1 cellular context compared by ENCODE assay signal in genomic region chr1:66576645-66577044, GRCh38.
TF ChIP-seq lines count a peak whose summit lies in the region.

No MANE protein-coding gene starts in this region.

TF ChIP-seq in HCT116, 20 proteins besides CTCF, POLR2A, EP300 and RAD21 (continued from another document):
- TF ChIP-seq, protein P1, sequence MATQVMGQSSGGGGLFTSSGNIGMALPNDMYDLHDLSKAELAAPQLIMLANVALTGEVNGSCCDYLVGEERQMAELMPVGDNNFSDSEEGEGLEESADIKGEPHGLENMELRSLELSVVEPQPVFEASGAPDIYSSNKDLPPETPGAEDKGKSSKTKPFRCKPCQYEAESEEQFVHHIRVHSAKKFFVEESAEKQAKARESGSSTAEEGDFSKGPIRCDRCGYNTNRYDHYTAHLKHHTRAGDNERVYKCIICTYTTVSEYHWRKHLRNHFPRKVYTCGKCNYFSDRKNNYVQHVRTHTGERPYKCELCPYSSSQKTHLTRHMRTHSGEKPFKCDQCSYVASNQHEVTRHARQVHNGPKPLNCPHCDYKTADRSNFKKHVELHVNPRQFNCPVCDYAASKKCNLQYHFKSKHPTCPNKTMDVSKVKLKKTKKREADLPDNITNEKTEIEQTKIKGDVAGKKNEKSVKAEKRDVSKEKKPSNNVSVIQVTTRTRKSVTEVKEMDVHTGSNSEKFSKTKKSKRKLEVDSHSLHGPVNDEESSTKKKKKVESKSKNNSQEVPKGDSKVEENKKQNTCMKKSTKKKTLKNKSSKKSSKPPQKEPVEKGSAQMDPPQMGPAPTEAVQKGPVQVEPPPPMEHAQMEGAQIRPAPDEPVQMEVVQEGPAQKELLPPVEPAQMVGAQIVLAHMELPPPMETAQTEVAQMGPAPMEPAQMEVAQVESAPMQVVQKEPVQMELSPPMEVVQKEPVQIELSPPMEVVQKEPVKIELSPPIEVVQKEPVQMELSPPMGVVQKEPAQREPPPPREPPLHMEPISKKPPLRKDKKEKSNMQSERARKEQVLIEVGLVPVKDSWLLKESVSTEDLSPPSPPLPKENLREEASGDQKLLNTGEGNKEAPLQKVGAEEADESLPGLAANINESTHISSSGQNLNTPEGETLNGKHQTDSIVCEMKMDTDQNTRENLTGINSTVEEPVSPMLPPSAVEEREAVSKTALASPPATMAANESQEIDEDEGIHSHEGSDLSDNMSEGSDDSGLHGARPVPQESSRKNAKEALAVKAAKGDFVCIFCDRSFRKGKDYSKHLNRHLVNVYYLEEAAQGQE (IDR thresholded peaks at IDR 0.05; ENCODE audit: low read depth), result no peak
- TF ChIP-seq EGR1 (IDR thresholded peaks at IDR 0.05; ENCODE audit: low read depth) (no peak), CBX3 (IDR thresholded peaks at IDR 0.05; ENCODE audit: low read depth) (no peak), POLR2AphosphoS5 (IDR thresholded peaks at IDR 0.05; ENCODE audit: low read depth, low read length) (no peak), EZH2phosphoT487 (IDR thresholded peaks at IDR 0.05; ENCODE audit: borderline replicate concordance) (no peak), YY1 (IDR thresholded peaks at IDR 0.05; ENCODE audit: extremely low read depth, insufficient replicate concordance, low read depth, low read length) (no peak), SP1 (IDR thresholded peaks at IDR 0.05; ENCODE audit: low read depth) (no peak), SIN3A (IDR thresholded peaks at IDR 0.05; ENCODE audit: low read depth) (no peak), ELF1 (IDR thresholded peaks at IDR 0.05; ENCODE audit: borderline replicate concordance, low read depth) (no peak), ZFX (IDR thresholded peaks at IDR 0.05) (no peak), CEBPB (IDR thresholded peaks at IDR 0.05; ENCODE audit: low read depth) (no peak), TCF7L2 (IDR thresholded peaks at IDR 0.05; ENCODE audit: borderline replicate concordance, extremely low read depth, insufficient read depth, insufficient read length) (no peak), EZH2 (IDR thresholded peaks at IDR 0.05) (no peak), ZNF274 (IDR thresholded peaks at IDR 0.05; ENCODE audit: low read depth, low read length) (no peak)
- TF ChIP-seq, protein P2, sequence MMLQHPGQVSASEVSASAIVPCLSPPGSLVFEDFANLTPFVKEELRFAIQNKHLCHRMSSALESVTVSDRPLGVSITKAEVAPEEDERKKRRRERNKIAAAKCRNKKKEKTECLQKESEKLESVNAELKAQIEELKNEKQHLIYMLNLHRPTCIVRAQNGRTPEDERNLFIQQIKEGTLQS (IDR thresholded peaks at IDR 0.05), result no peak
